In genomic region chr2:166665991-166666940, GRCh38 we compare ENCODE assay signal across 17 cellular contexts.
DNase-seq lines count a peak whose midpoint lies in the region; TF ChIP-seq lines count a peak whose summit lies in the region.
"Had no signal": no experiment of that assay in that cellular context is flagged by ENCODE, and none has a peak within 500 bp of the region (broad histone marks: within the 10 kb centered on the region; RNA-seq: fewer than 3 reads in every experiment).

No MANE protein-coding gene starts in this region.

- no peak overlapping the region for H4K91ac ChIP-seq in neuronal stem cell (ENCODE audit: low read depth, low read length, poor library complexity)

- H3K4me2 ChIP-seq in neuronal stem cell (ENCODE audit: insufficient read depth, low read length, poor library complexity, severe bottlenecking), result no peak overlapping the region

- no peak overlapping the region for H4K8ac ChIP-seq in neuronal stem cell (ENCODE audit: low read depth, low read length)

- no CpG with 5 or more reads among the region's 2 CpGs for WGBS in neuronal stem cell (ENCODE audit: extremely low coverage in 2 of 2, insufficient read length in 2 of 2, insufficient replicate concordance in 1 of 2), 2 donors

- H3K4me1 ChIP-seq in ascending aorta (no peaks in the 10 kb centered on the region), neuronal stem cell (ENCODE audit: control insufficient read depth in 2 of 2, insufficient read depth in 1 of 2, low read depth in 1 of 2, low read length in 2 of 2) (no peaks in the 10 kb centered on the region)
- H3K4me1 ChIP-seq: adrenal gland, vagina had no signal

- no peaks in the 10 kb centered on the region for H3K9me3 ChIP-seq in ascending aorta
- no peaks in the 10 kb centered on the region for H3K9me3 ChIP-seq in neuronal stem cell (replicated peaks in 1 of 2; ENCODE audit: control insufficient read depth in 2 of 2, insufficient read depth in 1 of 2, low read depth in 1 of 2, low read length in 2 of 2)
- H3K9me3 ChIP-seq: adrenal gland, vagina had no signal

- no peak overlapping the region for H3K18ac ChIP-seq in neuronal stem cell (ENCODE audit: low read length)

- H3K36me3 ChIP-seq in ascending aorta, result no peaks in the 10 kb centered on the region
- H3K36me3 ChIP-seq in neuronal stem cell (replicated peaks in 1 of 2; ENCODE audit: control insufficient read depth in 2 of 2, insufficient read depth in 2 of 2, low read length in 2 of 2), result no peaks in the 10 kb centered on the region
- H3K36me3 ChIP-seq: adrenal gland, vagina had no signal

- H3K4me3 ChIP-seq in fibroblast of villous mesenchyme (ENCODE audit: low read depth, low read length) (no peak overlapping the region), ascending aorta (no peak overlapping the region), neuronal stem cell (ENCODE audit: low read length in 2 of 2) (no peak overlapping the region)
- H3K4me3 ChIP-seq: adrenal gland, vagina had no signal

- H3K14ac ChIP-seq in neuronal stem cell (ENCODE audit: low read length), result no peak overlapping the region

- intact Hi-C loops in ascending aorta (cut with DNase I), result no loop called here

- H2AFZ ChIP-seq in neuronal stem cell (ENCODE audit: low read length), result no peak overlapping the region

- DNase-seq in A172 (ENCODE audit: low spot score) (peak; percentile 64), HS-27A (ENCODE audit: low read depth) (peak; percentile 72), amniotic epithelial cell (ENCODE audit: low read depth) (peak; percentile 85), fibroblast of villous mesenchyme (ENCODE audit: low read depth) (peak; percentile 3), D341Med (ENCODE audit: low spot score) (no peak), ascending aorta (ENCODE audit: low spot score in 2 of 2) (no peak), DMS153 (lab: John Stamatoyannopoulos, UW) (no peak), neuronal stem cell (ENCODE audit: low spot score) (no peak)
- DNase-seq: activated CD4-positive, alpha-beta T cell treated with anti-CD3 and anti-CD28 coated beads, Interleukin-2, amount 10 ng/mL, durations not matched to agents 24 days and 14 days; adrenal gland; KG1; NCI-H2029 treated with DMSO at 0.1 percent for 48 hours; stimulated activated CD4-positive, alpha-beta T cell treated with anti-CD3 and anti-CD28 coated beads, Interleukin-4, amount 100 ng/mL, for 24 hours; substantia nigra; SW 1271 had no signal

- H3K9ac ChIP-seq in neuronal stem cell (ENCODE audit: low read depth, low read length, poor library complexity), result no peak overlapping the region

- no peak overlapping the region for H2BK12ac ChIP-seq in neuronal stem cell (ENCODE audit: low read length)

- H2AK5ac ChIP-seq in neuronal stem cell (ENCODE audit: low read depth, low read length), result no peak overlapping the region

- no peak overlapping the region for H2BK5ac ChIP-seq in neuronal stem cell (ENCODE audit: low read length)

- no peak overlapping the region for H2BK15ac ChIP-seq in neuronal stem cell (ENCODE audit: low read length)

- H3K27me3 ChIP-seq in ascending aorta (no peaks in the 10 kb centered on the region), neuronal stem cell (ENCODE audit: control insufficient read depth in 3 of 3, insufficient read depth in 3 of 3, low read depth in 1 of 3, low read length in 3 of 3) (no peaks in the 10 kb centered on the region)
- H3K27me3 ChIP-seq: adrenal gland, vagina had no signal

- TF ChIP-seq CTCF in fibroblast of villous mesenchyme (IDR thresholded peaks at IDR 0.05; ENCODE audit: insufficient read depth, low read depth, low read length), result no peak
- no peak for TF ChIP-seq CTCF in ascending aorta (IDR thresholded peaks at IDR 0.05)

- H2BK120ac ChIP-seq in neuronal stem cell (ENCODE audit: low read depth, low read length), result no peak overlapping the region

- H3K79me1 ChIP-seq in neuronal stem cell (ENCODE audit: low read depth, low read length), result no peaks in the 10 kb centered on the region

- H3K4ac ChIP-seq in neuronal stem cell (ENCODE audit: low read length), result no peak overlapping the region

- no peak overlapping the region for H3K23ac ChIP-seq in neuronal stem cell (ENCODE audit: low read depth, low read length, poor library complexity)

- H3K27ac ChIP-seq in ascending aorta (no peak overlapping the region), neuronal stem cell (replicated peaks; ENCODE audit: low read length) (no peak overlapping the region)
- H3K27ac ChIP-seq: adrenal gland, RWPE1, vagina had no signal

Comparison
In these comparisons a context has a peak if more than half of its experiments do, and no peak if none do; other contexts are left out.
1. DNase-seq: peak in A172 (single experiment), HS-27A (single experiment), amniotic epithelial cell (single experiment) and fibroblast of villous mesenchyme (single experiment); none in D341Med (single experiment), ascending aorta (0 of 2), DMS153 (single experiment) and neuronal stem cell (single experiment).